1 cellular context compared by ENCODE assay signal in the genomic region with DNA sequence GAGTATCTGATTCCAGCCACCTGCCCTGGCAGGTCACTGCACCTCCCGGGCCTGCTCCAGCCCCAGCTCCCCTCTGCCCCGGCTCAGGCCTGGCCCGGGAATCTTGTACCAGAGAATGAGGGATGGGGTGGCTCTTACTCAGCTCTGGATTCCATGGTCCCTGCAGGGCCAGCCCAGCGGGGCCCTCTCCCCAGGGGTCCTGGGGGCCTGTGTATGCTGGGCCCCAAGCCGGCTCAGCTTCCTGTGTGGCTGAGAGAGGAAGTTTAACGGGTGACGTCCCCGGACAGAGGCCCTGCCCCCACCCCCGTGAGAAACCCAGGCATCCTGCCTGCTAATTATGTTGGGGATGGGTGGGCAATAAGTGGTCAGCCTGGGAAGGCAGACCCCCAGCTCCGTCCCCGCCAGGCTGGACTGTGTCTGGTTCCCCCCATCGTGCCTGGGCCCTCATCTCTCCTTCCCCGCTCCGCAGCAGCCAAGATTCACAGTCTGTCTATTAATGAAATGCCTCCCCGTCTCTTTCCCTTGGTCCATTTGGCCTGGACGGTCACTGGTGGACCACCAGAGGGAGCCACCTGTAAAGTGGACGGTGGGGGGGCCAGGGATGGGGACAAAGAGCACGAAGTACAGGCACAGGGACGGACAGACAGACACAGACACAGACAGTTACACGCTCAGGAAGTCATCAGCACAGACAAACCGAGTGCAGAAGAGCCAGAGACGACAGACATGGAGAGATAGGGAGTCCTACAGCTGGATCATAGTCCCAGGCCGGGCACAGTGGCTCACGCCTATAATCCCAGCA.
TF ChIP-seq lines count a peak whose summit lies in the region.

A gene with protein sequence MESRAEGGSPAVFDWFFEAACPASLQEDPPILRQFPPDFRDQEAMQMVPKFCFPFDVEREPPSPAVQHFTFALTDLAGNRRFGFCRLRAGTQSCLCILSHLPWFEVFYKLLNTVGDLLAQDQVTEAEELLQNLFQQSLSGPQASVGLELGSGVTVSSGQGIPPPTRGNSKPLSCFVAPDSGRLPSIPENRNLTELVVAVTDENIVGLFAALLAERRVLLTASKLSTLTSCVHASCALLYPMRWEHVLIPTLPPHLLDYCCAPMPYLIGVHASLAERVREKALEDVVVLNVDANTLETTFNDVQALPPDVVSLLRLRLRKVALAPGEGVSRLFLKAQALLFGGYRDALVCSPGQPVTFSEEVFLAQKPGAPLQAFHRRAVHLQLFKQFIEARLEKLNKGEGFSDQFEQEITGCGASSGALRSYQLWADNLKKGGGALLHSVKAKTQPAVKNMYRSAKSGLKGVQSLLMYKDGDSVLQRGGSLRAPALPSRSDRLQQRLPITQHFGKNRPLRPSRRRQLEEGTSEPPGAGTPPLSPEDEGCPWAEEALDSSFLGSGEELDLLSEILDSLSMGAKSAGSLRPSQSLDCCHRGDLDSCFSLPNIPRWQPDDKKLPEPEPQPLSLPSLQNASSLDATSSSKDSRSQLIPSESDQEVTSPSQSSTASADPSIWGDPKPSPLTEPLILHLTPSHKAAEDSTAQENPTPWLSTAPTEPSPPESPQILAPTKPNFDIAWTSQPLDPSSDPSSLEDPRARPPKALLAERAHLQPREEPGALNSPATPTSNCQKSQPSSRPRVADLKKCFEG (minus strand): TSS at position 247 of the 802 bp plus-strand sequence. CDS start 92 bp downstream, at position 155.

TF ChIP-seq in HepG2, 621 proteins besides CTCF, POLR2A, EP300 and RAD21 (continues in another document):
- peak; percentile 59; the same call in 1 of the 2 replicates for TF ChIP-seq KDM2A (CRISPR knock-in tag; IDR thresholded peaks at IDR 0.05; ENCODE audit: borderline replicate concordance, low read depth)
- TF ChIP-seq ZNF510 (CRISPR knock-in tag; IDR thresholded peaks at IDR 0.05; ENCODE audit: low read depth) = no peak
- TF ChIP-seq YY1 (IDR thresholded peaks at IDR 0.05; ENCODE audit: insufficient read depth, insufficient replicate concordance, low read depth, low read length) = peak; percentile 28
- no peak for TF ChIP-seq ZIK1 (CRISPR knock-in tag; IDR thresholded peaks at IDR 0.05; ENCODE audit: borderline replicate concordance, low read depth)
- TF ChIP-seq, protein P1, sequence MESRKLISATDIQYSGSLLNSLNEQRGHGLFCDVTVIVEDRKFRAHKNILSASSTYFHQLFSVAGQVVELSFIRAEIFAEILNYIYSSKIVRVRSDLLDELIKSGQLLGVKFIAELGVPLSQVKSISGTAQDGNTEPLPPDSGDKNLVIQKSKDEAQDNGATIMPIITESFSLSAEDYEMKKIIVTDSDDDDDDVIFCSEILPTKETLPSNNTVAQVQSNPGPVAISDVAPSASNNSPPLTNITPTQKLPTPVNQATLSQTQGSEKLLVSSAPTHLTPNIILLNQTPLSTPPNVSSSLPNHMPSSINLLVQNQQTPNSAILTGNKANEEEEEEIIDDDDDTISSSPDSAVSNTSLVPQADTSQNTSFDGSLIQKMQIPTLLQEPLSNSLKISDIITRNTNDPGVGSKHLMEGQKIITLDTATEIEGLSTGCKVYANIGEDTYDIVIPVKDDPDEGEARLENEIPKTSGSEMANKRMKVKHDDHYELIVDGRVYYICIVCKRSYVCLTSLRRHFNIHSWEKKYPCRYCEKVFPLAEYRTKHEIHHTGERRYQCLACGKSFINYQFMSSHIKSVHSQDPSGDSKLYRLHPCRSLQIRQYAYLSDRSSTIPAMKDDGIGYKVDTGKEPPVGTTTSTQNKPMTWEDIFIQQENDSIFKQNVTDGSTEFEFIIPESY (CRISPR knock-in tag; IDR thresholded peaks at IDR 0.05) = 0 out of 2 replicates have a peak, but pooled peaks have one; percentile 5
- no peak for TF ChIP-seq ZNF841 (CRISPR knock-in tag; IDR thresholded peaks at IDR 0.05; ENCODE audit: borderline replicate concordance)
- TF ChIP-seq, protein P2, sequence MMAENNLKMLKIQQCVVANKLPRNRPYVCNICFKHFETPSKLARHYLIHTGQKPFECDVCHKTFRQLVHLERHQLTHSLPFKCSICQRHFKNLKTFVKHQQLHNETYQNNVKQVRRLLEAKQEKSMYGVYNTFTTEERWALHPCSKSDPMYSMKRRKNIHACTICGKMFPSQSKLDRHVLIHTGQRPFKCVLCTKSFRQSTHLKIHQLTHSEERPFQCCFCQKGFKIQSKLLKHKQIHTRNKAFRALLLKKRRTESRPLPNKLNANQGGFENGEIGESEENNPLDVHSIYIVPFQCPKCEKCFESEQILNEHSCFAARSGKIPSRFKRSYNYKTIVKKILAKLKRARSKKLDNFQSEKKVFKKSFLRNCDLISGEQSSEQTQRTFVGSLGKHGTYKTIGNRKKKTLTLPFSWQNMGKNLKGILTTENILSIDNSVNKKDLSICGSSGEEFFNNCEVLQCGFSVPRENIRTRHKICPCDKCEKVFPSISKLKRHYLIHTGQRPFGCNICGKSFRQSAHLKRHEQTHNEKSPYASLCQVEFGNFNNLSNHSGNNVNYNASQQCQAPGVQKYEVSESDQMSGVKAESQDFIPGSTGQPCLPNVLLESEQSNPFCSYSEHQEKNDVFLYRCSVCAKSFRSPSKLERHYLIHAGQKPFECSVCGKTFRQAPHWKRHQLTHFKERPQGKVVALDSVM (CRISPR knock-in tag; IDR thresholded peaks at IDR 0.05) = no peak; the same call in 1 of the 2 replicates
- TF ChIP-seq, protein P3, sequence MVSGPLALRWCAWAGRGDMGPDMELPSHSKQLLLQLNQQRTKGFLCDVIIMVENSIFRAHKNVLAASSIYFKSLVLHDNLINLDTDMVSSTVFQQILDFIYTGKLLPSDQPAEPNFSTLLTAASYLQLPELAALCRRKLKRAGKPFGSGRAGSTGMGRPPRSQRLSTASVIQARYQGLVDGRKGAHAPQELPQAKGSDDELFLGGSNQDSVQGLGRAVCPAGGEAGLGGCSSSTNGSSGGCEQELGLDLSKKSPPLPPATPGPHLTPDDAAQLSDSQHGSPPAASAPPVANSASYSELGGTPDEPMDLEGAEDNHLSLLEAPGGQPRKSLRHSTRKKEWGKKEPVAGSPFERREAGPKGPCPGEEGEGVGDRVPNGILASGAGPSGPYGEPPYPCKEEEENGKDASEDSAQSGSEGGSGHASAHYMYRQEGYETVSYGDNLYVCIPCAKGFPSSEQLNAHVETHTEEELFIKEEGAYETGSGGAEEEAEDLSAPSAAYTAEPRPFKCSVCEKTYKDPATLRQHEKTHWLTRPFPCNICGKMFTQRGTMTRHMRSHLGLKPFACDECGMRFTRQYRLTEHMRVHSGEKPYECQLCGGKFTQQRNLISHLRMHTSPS (CRISPR knock-in tag; IDR thresholded peaks at IDR 0.05; ENCODE audit: low read depth) = no peak
- TF ChIP-seq, protein P4, sequence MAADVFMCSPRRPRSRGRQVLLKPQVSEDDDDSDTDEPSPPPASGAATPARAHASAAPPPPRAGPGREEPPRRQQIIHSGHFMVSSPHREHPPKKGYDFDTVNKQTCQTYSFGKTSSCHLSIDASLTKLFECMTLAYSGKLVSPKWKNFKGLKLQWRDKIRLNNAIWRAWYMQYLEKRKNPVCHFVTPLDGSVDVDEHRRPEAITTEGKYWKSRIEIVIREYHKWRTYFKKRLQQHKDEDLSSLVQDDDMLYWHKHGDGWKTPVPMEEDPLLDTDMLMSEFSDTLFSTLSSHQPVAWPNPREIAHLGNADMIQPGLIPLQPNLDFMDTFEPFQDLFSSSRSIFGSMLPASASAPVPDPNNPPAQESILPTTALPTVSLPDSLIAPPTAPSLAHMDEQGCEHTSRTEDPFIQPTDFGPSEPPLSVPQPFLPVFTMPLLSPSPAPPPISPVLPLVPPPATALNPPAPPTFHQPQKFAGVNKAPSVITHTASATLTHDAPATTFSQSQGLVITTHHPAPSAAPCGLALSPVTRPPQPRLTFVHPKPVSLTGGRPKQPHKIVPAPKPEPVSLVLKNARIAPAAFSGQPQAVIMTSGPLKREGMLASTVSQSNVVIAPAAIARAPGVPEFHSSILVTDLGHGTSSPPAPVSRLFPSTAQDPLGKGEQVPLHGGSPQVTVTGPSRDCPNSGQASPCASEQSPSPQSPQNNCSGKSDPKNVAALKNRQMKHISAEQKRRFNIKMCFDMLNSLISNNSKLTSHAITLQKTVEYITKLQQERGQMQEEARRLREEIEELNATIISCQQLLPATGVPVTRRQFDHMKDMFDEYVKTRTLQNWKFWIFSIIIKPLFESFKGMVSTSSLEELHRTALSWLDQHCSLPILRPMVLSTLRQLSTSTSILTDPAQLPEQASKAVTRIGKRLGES (CRISPR knock-in tag; IDR thresholded peaks at IDR 0.05; ENCODE audit: borderline replicate concordance) = no peak
- TF ChIP-seq, protein P5, sequence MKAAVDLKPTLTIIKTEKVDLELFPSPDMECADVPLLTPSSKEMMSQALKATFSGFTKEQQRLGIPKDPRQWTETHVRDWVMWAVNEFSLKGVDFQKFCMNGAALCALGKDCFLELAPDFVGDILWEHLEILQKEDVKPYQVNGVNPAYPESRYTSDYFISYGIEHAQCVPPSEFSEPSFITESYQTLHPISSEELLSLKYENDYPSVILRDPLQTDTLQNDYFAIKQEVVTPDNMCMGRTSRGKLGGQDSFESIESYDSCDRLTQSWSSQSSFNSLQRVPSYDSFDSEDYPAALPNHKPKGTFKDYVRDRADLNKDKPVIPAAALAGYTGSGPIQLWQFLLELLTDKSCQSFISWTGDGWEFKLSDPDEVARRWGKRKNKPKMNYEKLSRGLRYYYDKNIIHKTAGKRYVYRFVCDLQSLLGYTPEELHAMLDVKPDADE (CRISPR knock-in tag; IDR thresholded peaks at IDR 0.05) = no peak
- TF ChIP-seq RBM39 (IDR thresholded peaks at IDR 0.05; ENCODE audit: low read depth, low read length, poor library complexity, severe bottlenecking) = no peak
- TF ChIP-seq FOXK1 (CRISPR knock-in tag; IDR thresholded peaks at IDR 0.05; ENCODE audit: borderline replicate concordance, low read depth) = no peak
- TF ChIP-seq RBM22 (optimal IDR thresholded peaks at IDR 0.05; ENCODE audit: low read length) = no peak
- no peak for TF ChIP-seq NR2F2 (IDR thresholded peaks at IDR 0.05; ENCODE audit: borderline replicate concordance, low read depth)
- TF ChIP-seq ONECUT2 (CRISPR knock-in tag; IDR thresholded peaks at IDR 0.05) = no peak
- TF ChIP-seq ZNF354B (CRISPR knock-in tag; IDR thresholded peaks at IDR 0.05) = 0 out of 2 replicates have a peak, but pooled peaks have one; percentile 44
- TF ChIP-seq, protein P6, sequence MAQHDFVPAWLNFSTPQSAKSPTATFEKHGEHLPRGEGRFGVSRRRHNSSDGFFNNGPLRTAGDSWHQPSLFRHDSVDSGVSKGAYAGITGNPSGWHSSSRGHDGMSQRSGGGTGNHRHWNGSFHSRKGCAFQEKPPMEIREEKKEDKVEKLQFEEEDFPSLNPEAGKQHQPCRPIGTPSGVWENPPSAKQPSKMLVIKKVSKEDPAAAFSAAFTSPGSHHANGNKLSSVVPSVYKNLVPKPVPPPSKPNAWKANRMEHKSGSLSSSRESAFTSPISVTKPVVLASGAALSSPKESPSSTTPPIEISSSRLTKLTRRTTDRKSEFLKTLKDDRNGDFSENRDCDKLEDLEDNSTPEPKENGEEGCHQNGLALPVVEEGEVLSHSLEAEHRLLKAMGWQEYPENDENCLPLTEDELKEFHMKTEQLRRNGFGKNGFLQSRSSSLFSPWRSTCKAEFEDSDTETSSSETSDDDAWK (CRISPR knock-in tag; IDR thresholded peaks at IDR 0.05) = no peak
- TF ChIP-seq ZNF652 (CRISPR knock-in tag; IDR thresholded peaks at IDR 0.05; ENCODE audit: borderline replicate concordance, low read depth) = no peak
- TF ChIP-seq, protein P7, sequence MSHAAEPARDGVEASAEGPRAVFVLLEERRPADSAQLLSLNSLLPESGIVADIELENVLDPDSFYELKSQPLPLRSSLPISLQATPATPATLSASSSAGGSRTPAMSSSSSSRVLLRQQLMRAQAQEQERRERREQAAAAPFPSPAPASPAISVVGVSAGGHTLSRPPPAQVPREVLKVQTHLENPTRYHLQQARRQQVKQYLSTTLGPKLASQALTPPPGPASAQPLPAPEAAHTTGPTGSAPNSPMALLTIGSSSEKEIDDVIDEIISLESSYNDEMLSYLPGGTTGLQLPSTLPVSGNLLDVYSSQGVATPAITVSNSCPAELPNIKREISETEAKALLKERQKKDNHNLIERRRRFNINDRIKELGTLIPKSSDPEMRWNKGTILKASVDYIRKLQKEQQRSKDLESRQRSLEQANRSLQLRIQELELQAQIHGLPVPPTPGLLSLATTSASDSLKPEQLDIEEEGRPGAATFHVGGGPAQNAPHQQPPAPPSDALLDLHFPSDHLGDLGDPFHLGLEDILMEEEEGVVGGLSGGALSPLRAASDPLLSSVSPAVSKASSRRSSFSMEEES (CRISPR knock-in tag; IDR thresholded peaks at IDR 0.05) = no peak
- no peak for TF ChIP-seq RFX5 (IDR thresholded peaks at IDR 0.05; ENCODE audit: low read depth, low read length)
- no peak for TF ChIP-seq KLF16 (CRISPR knock-in tag; IDR thresholded peaks at IDR 0.05)
- no peak for TF ChIP-seq CBFB (CRISPR knock-in tag; IDR thresholded peaks at IDR 0.05)
- peak; percentile 77 for TF ChIP-seq SMC3 (IDR thresholded peaks at IDR 0.05; ENCODE audit: low read length)
- TF ChIP-seq, protein P8, sequence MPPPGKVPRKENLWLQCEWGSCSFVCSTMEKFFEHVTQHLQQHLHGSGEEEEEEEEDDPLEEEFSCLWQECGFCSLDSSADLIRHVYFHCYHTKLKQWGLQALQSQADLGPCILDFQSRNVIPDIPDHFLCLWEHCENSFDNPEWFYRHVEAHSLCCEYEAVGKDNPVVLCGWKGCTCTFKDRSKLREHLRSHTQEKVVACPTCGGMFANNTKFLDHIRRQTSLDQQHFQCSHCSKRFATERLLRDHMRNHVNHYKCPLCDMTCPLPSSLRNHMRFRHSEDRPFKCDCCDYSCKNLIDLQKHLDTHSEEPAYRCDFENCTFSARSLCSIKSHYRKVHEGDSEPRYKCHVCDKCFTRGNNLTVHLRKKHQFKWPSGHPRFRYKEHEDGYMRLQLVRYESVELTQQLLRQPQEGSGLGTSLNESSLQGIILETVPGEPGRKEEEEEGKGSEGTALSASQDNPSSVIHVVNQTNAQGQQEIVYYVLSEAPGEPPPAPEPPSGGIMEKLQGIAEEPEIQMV (CRISPR knock-in tag; IDR thresholded peaks at IDR 0.05; ENCODE audit: low read depth) = no peak
- TF ChIP-seq, protein P9, sequence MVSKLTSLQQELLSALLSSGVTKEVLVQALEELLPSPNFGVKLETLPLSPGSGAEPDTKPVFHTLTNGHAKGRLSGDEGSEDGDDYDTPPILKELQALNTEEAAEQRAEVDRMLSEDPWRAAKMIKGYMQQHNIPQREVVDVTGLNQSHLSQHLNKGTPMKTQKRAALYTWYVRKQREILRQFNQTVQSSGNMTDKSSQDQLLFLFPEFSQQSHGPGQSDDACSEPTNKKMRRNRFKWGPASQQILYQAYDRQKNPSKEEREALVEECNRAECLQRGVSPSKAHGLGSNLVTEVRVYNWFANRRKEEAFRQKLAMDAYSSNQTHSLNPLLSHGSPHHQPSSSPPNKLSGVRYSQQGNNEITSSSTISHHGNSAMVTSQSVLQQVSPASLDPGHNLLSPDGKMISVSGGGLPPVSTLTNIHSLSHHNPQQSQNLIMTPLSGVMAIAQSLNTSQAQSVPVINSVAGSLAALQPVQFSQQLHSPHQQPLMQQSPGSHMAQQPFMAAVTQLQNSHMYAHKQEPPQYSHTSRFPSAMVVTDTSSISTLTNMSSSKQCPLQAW (CRISPR knock-in tag; IDR thresholded peaks at IDR 0.05) = 0 out of 2 replicates have a peak, but pooled peaks have one; percentile 26
- TF ChIP-seq, protein P10, sequence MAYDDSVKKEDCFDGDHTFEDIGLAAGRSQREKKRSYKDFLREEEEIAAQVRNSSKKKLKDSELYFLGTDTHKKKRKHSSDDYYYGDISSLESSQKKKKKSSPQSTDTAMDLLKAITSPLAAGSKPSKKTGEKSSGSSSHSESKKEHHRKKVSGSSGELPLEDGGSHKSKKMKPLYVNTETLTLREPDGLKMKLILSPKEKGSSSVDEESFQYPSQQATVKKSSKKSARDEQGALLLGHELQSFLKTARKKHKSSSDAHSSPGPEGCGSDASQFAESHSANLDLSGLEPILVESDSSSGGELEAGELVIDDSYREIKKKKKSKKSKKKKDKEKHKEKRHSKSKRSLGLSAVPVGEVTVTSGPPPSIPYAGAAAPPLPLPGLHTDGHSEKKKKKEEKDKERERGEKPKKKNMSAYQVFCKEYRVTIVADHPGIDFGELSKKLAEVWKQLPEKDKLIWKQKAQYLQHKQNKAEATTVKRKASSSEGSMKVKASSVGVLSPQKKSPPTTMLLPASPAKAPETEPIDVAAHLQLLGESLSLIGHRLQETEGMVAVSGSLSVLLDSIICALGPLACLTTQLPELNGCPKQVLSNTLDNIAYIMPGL (CRISPR knock-in tag; IDR thresholded peaks at IDR 0.05; ENCODE audit: borderline replicate concordance in 1 of 2, low read depth in 1 of 2) = peak; percentile 56 to 58; a peak in 2 of 4 replicates
